8 cellular contexts compared by ENCODE assay signal in the genomic region with DNA sequence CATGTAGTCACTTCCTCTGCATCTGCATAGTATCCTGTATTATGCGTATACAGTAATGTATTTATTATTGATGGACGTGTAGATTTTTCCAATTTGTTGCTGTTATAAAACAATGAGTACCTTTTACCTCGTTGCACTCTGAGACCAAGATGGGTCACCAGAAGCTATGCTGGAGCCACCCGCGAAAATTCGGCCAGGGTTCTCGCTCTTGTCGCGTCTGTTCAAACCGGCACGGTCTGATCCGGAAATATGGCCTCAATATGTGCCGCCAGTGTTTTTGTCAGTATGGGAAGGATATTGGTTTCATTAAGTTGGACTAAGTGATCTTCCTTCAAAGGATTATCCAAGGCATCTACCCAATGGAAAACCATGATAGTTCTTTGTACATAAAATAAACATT. TPM values are rescaled to one million over a fixed set of nuclear protein-coding genes. Genes with fewer than 3 reads are reported as not detected.
DNase-seq lines count a peak whose midpoint lies in the region; ATAC-seq and TF ChIP-seq lines count a peak whose summit lies in the region.

No MANE protein-coding gene starts in this region.

- intact Hi-C loops in dorsolateral prefrontal cortex (cut with DNase I), result loop anchor here in 1 of 2 donors (5.0 kb wide), 2 partner anchors 51 to 201 kb away; a partner anchor contains a TSS

- TF ChIP-seq POLR2A in NB4 (IDR thresholded peaks at IDR 0.05; ENCODE audit: extremely low read depth, insufficient read length), result no peak

- ATAC-seq in GM18907 (IDR thresholded peaks at IDR 0.05; ENCODE audit: unreplicated experiment) (no peak), GM21786 (IDR thresholded peaks at IDR 0.05; ENCODE audit: unreplicated experiment) (no peak)

- CTCF ChIA-PET in CD8-positive, alpha-beta memory T cell (lab: Charles Lee), result interaction anchor here (1.1 kb wide), 1 partner anchor 52 kb away, joined by 3 read pairs; no protein-coding TSS in a partner anchor

- H3K36me3 Mint-ChIP-seq in CD8-positive, alpha-beta memory T cell, result peaks cover 0 to 42% (median 4%) of the 10 kb centered on the region in 3 donors
- no peaks in the 10 kb centered on the region for H3K36me3 Mint-ChIP-seq in neural crest cell (ENCODE audit: low read depth)

- H3K4me1 Mint-ChIP-seq in CD8-positive, alpha-beta memory T cell, result peaks cover 66 to 91% (median 88%) of the 10 kb centered on the region in 3 donors
- H3K4me1 Mint-ChIP-seq in neural crest cell, result peaks cover 35% of the 10 kb centered on the region

- no peaks in the 10 kb centered on the region for H3K36me3 ChIP-seq in CD8-positive, alpha-beta memory T cell (ENCODE audit: insufficient read depth, low read length)

- no peak for DNase-seq in CD8-positive, alpha-beta memory T cell
- peak; percentile 25 for DNase-seq in NB4 (ENCODE audit: low read depth)
- DNase-seq in dorsolateral prefrontal cortex, result no peak
- DNase-seq in neural crest cell (ENCODE audit: low read depth, low spot score), result no peak
- DNase-seq in middle frontal gyrus (ENCODE audit: extremely low spot score, low spot score), result no peak
- no peak for DNase-seq in substantia nigra (lab: John Stamatoyannopoulos, UW)

- H3K27me3 ChIP-seq in CD8-positive, alpha-beta memory T cell (ENCODE audit: insufficient read depth, low read length, poor library complexity, severe bottlenecking), result no peaks in the 10 kb centered on the region
- H3K27me3 ChIP-seq in dorsolateral prefrontal cortex, result no peaks in the 10 kb centered on the region

- peaks cover 41% of the 10 kb centered on the region for H3K4me1 ChIP-seq in CD8-positive, alpha-beta memory T cell (ENCODE audit: insufficient read depth, low read length)

- POLR2A ChIA-PET in CD8-positive, alpha-beta memory T cell (lab: Charles Lee), result interaction anchor here (0.8 kb wide), 1 partner anchor 18 kb away, joined by 3 read pairs; no protein-coding TSS in a partner anchor

- no peaks in the 10 kb centered on the region for H3K27me3 Mint-ChIP-seq in CD8-positive, alpha-beta memory T cell
- no peaks in the 10 kb centered on the region for H3K27me3 Mint-ChIP-seq in neural crest cell (ENCODE audit: low read depth)

- TF ChIP-seq CTCF in NB4 (IDR thresholded peaks at IDR 0.05; ENCODE audit: low read depth, low read length) (no peak), dorsolateral prefrontal cortex (IDR thresholded peaks at IDR 0.05 in 54 of 56, conservative IDR thresholded peaks at IDR 0.05 in 2 of 56; ENCODE audit: low read depth in 1 of 56, partially characterized antibody in 56 of 56) (no peak), neural crest cell (conservative IDR thresholded peaks at IDR 0.05) (no peak)

- H3K9me3 ChIP-seq in CD8-positive, alpha-beta memory T cell (ENCODE audit: low read length), result no peaks in the 10 kb centered on the region

- peak overlapping the region; percentile 88 for H3K4me3 ChIP-seq in CD8-positive, alpha-beta memory T cell (ENCODE audit: low read length)
- H3K4me3 ChIP-seq in NB4 (ENCODE audit: low read depth, low read length), result peak overlapping the region; percentile 77
- H3K4me3 ChIP-seq in dorsolateral prefrontal cortex, result peak overlapping the region; percentile 50 to 98 (median 89)

- peak overlapping the region; percentile 95 to 100 (median 99) for H3K4me3 Mint-ChIP-seq in CD8-positive, alpha-beta memory T cell
- peak overlapping the region; percentile 99 for H3K4me3 Mint-ChIP-seq in neural crest cell

- H3K9me3 Mint-ChIP-seq in CD8-positive, alpha-beta memory T cell, result no peaks in the 10 kb centered on the region
- H3K9me3 Mint-ChIP-seq in neural crest cell, result no peaks in the 10 kb centered on the region

- H3K27ac Mint-ChIP-seq in CD8-positive, alpha-beta memory T cell, result peak overlapping the region; percentile 82 to 100 (median 96)
- no peak overlapping the region for H3K27ac Mint-ChIP-seq in neural crest cell (ENCODE audit: unreplicated experiment)

- peak overlapping the region; percentile 95 for H3K27ac ChIP-seq in CD8-positive, alpha-beta memory T cell (ENCODE audit: low read depth, low read length)
- H3K27ac ChIP-seq in dorsolateral prefrontal cortex (peak overlapping the region in 36 of 59 donors; percentile 47 to 98 (median 93)), substantia nigra (ENCODE audit: low read depth, low read length, poor library complexity, severe bottlenecking) (no peak overlapping the region)

RNA-seq across cellular contexts. Expression of a gene that starts 1.0 kb away (rescaled TPM):
- total RNA-seq in CD8-positive, alpha-beta memory T cell, result 100 to 1,000 TPM; 203 to 209 TPM
- polyA plus RNA-seq in CD8-positive, alpha-beta memory T cell, result 107 TPM
- total RNA-seq in dorsolateral prefrontal cortex (100 to 1,000 TPM in 53 of 120 experiments, 10 to 100 TPM in 67; 55.9 to 133 (median 99.4) TPM), neural crest cell (122 and 124 TPM in 2 replicates)

RNA-seq across cellular contexts. Expression of a gene that starts 3.9 kb away (rescaled TPM):
- total RNA-seq in CD8-positive, alpha-beta memory T cell, result 10 to 100 TPM; 59.6 to 60.0 TPM
- polyA plus RNA-seq in CD8-positive, alpha-beta memory T cell, result 25.5 TPM
- total RNA-seq in dorsolateral prefrontal cortex (10 to 100 TPM; 12.1 to 30.8 (median 19.6) TPM), neural crest cell (28.9 and 36.9 TPM in 2 replicates)

RNA-seq across cellular contexts. Expression of a gene that starts 51.2 kb away (rescaled TPM):
- total RNA-seq in CD8-positive, alpha-beta memory T cell, result 10 to 100 TPM; 81.9 to 82.5 TPM
- 63.4 TPM for polyA plus RNA-seq in CD8-positive, alpha-beta memory T cell
- 10 to 100 TPM; 42.8 to 87.8 (median 68.7) TPM for total RNA-seq in dorsolateral prefrontal cortex
- 64.4 and 69.5 TPM in 2 replicates for total RNA-seq in neural crest cell
